ENCODE assay signal across 9 cellular contexts in genomic region chr3:120560304-120561250, GRCh38. TPM values are rescaled to one million over a fixed set of nuclear protein-coding genes. Genes with fewer than 3 reads are reported as not detected.
DNase-seq lines count a peak whose midpoint lies in the region; ATAC-seq and TF ChIP-seq lines count a peak whose summit lies in the region.
"Had no signal": no experiment of that assay in that cellular context is flagged by ENCODE, and none has a peak within 500 bp of the region (broad histone marks: within the 10 kb centered on the region; RNA-seq: fewer than 3 reads in every experiment).

No MANE protein-coding gene starts in this region.

- H3K27ac ChIP-seq in ACC112 (ENCODE audit: low read depth, low read length) (peak overlapping the region; percentile 46), HCT116 (ENCODE audit: low read depth, low read length) (peak overlapping the region; percentile 24; the same call in 1 of the 2 replicates), mesenchymal stem cell (ENCODE audit: low read length, poor library complexity, severe bottlenecking) (no peak overlapping the region), PC-9 (no peak overlapping the region)

- H3K4me1 Mint-ChIP-seq in brain, result peaks cover 48% of the 10 kb centered on the region

- H3K27ac Mint-ChIP-seq in brain, result peak overlapping the region; percentile 46 to 97 (median 82)

- peaks cover 0 to 3% (median 0%) of the 10 kb centered on the region in 5 experiments for H3K9me3 Mint-ChIP-seq in brain
- H3K9me3 Mint-ChIP-seq: activated naive CD4-positive, alpha-beta T cell treated with anti-CD3 and anti-CD28 coated beads, Interleukin-2, amount 50 U/mL, for 24 hours had no signal

- H3K36me3 Mint-ChIP-seq in brain, result no peaks in the 10 kb centered on the region
- H3K36me3 Mint-ChIP-seq: activated naive CD4-positive, alpha-beta T cell treated with anti-CD3 and anti-CD28 coated beads, Interleukin-2, amount 50 U/mL, for 24 hours had no signal

- H2BK15ac ChIP-seq in mesenchymal stem cell (ENCODE audit: low read depth, poor library complexity, severe bottlenecking), result no peak overlapping the region

- no peak for ATAC-seq in HCT116

- H2AK5ac ChIP-seq in mesenchymal stem cell (ENCODE audit: low read length, severe bottlenecking), result no peak overlapping the region

- intact Hi-C loops in HCT116 (cut with micrococcal nuclease), result loop anchor here (1.0 kb wide), 3 partner anchors 235 to 969 kb away; no protein-coding TSS in a partner anchor
- intact Hi-C loops in PC-9 (cut with micrococcal nuclease; ENCODE audit: unreplicated experiment), result loop anchor here (1.0 to 10.0 kb wide), 3 partner anchors 235 to 964 kb away; no protein-coding TSS in a partner anchor

- H3K4me2 ChIP-seq in HCT116 (ENCODE audit: low read length) (peak overlapping the region; percentile 72), mesenchymal stem cell (ENCODE audit: low read length, poor library complexity, severe bottlenecking) (no peak overlapping the region), PC-9 (no peak overlapping the region)

- no peak overlapping the region for H2BK5ac ChIP-seq in mesenchymal stem cell (ENCODE audit: low read depth, low read length, poor library complexity, severe bottlenecking)

- no peaks in the 10 kb centered on the region for H3K9me2 ChIP-seq in HCT116 (ENCODE audit: insufficient read depth)
- no peaks in the 10 kb centered on the region for H3K9me2 ChIP-seq in PC-9 (ENCODE audit: insufficient read depth)

- H3K9me3 ChIP-seq in HCT116 (ENCODE audit: control insufficient read depth in 1 of 2, insufficient read depth in 1 of 2, low read depth in 1 of 2, low read length in 2 of 2) (no peaks in the 10 kb centered on the region), mesenchymal stem cell (ENCODE audit: control insufficient read depth, low read length) (no peaks in the 10 kb centered on the region), PC-9 (ENCODE audit: insufficient read depth, low read depth) (no peaks in the 10 kb centered on the region)

- TF ChIP-seq RAD21 in HCT116 (IDR thresholded peaks at IDR 0.05; ENCODE audit: low read depth), result no peak

- H3K36me3 ChIP-seq in ACC112 (ENCODE audit: insufficient read depth, low read length) (no peaks in the 10 kb centered on the region), HCT116 (ENCODE audit: control insufficient read depth in 1 of 2, insufficient read depth in 2 of 2, low read length in 2 of 2) (no peaks in the 10 kb centered on the region), mesenchymal stem cell (ENCODE audit: control insufficient read depth in 1 of 2, insufficient read depth in 2 of 2, low read depth in 1 of 2, low read length in 2 of 2) (no peaks in the 10 kb centered on the region), PC-9 (ENCODE audit: low read depth) (no peaks in the 10 kb centered on the region)

- H4K20me1 ChIP-seq in HCT116 (ENCODE audit: insufficient read depth) (no peaks in the 10 kb centered on the region), PC-9 (ENCODE audit: insufficient read depth) (no peaks in the 10 kb centered on the region)

- H3K18ac ChIP-seq in mesenchymal stem cell (ENCODE audit: low read depth in 1 of 2, low read length in 2 of 2), result peak overlapping the region in 1 of 2 experiments; percentile 63

- H3K27me3 Mint-ChIP-seq in brain, result no peaks in the 10 kb centered on the region

- DNase-seq in HCT116 (ENCODE audit: low read depth, low spot score), result no peak
- no peak for DNase-seq in mesenchymal stem cell
- no peak for DNase-seq in PC-9
- no peak for DNase-seq in foreskin fibroblast
- no peak for DNase-seq in NCI-H2171 treated with DMSO at 0.1 percent for 48 hours (lab: John Stamatoyannopoulos, UW)
- DNase-seq in central memory CD4-positive, alpha-beta T cell, result no peak

- 77% methylated on average over 7 of the region's 12 CpGs for WGBS in mesenchymal stem cell

- TF ChIP-seq POLR2A in HCT116 (IDR thresholded peaks at IDR 0.05; ENCODE audit: borderline replicate concordance, extremely low read depth, insufficient read depth, insufficient read length), result no peak

- H3K4ac ChIP-seq in mesenchymal stem cell (ENCODE audit: low read depth in 1 of 2, low read length in 2 of 2), result peak overlapping the region in 1 of 2 experiments; percentile 32

- CTCF ChIA-PET in HCT116 (lab: Charles Lee) (interaction anchor here (0.6 to 5.9 kb wide), 9 partner anchors 35 to 316 kb away, joined by 3 to 157 read pairs (median 3); partner anchors contain the start of gene NDUFB4), PC-9 (lab: Charles Lee) (interaction anchor here (0.6 to 2.4 kb wide), 4 partner anchors 143 to 1376 kb away, joined by 3 to 29 read pairs (median 8); no protein-coding TSS in a partner anchor)

- H4K8ac ChIP-seq in mesenchymal stem cell (ENCODE audit: low read length), result peak overlapping the region; percentile 93

- H3K4me3 ChIP-seq in ACC112 (ENCODE audit: low read depth, low read length), result peak overlapping the region; percentile 34; the same call in 1 of the 2 replicates
- H3K4me3 ChIP-seq in HCT116 (replicated peaks in 1 of 2; ENCODE audit: low read depth in 1 of 2, low read length in 2 of 2), result no peak overlapping the region
- H3K4me3 ChIP-seq in mesenchymal stem cell (ENCODE audit: insufficient read depth in 1 of 2, low read depth in 1 of 2, low read length in 2 of 2), result no peak overlapping the region
- no peak overlapping the region for H3K4me3 ChIP-seq in PC-9
- H3K4me3 ChIP-seq in foreskin fibroblast (ENCODE audit: low read depth in 1 of 2, low read length in 2 of 2), result no peak overlapping the region

- no peak for TF ChIP-seq CTCF in HCT116 (IDR thresholded peaks at IDR 0.05 in 2 of 3, conservative IDR thresholded peaks at IDR 0.05 in 1 of 3; ENCODE audit: borderline replicate concordance in 1 of 3, insufficient read depth in 1 of 3, low read depth in 2 of 3, low read length in 2 of 3)
- no peak for TF ChIP-seq CTCF in brain (conservative IDR thresholded peaks at IDR 0.05)
- TF ChIP-seq CTCF in PC-9 (conservative IDR thresholded peaks at IDR 0.05), result no peak
- no peak for TF ChIP-seq CTCF in foreskin fibroblast (IDR thresholded peaks at IDR 0.05; ENCODE audit: low read depth, low read length)

- no peak overlapping the region for H4K91ac ChIP-seq in mesenchymal stem cell (ENCODE audit: low read length)

- H3K79me2 ChIP-seq in ACC112 (ENCODE audit: control insufficient read depth, insufficient read depth, low read length, unreplicated experiment) (no peaks in the 10 kb centered on the region), HCT116 (ENCODE audit: insufficient read depth, low read length) (no peaks in the 10 kb centered on the region), PC-9 (ENCODE audit: low read depth) (no peaks in the 10 kb centered on the region)

- peak overlapping the region in 1 of 2 experiments; percentile 50 for H2BK12ac ChIP-seq in mesenchymal stem cell (ENCODE audit: low read length in 2 of 2)

- POLR2A ChIA-PET in HCT116 (lab: Charles Lee), result interaction anchor here (0.7 kb wide), 1 partner anchor 143 kb away, joined by 4 read pairs; no protein-coding TSS in a partner anchor
- POLR2A ChIA-PET in PC-9 (lab: Charles Lee; ENCODE audit: unreplicated experiment), result interaction anchor here (0.7 kb wide), 1 partner anchor 48 kb away, joined by 3 read pairs; no protein-coding TSS in a partner anchor

- no peak overlapping the region for H3K23ac ChIP-seq in mesenchymal stem cell (ENCODE audit: low read length in 2 of 2)

- peak overlapping the region; percentile 67; the same call in 1 of the 2 replicates for H3K9ac ChIP-seq in HCT116 (ENCODE audit: low read length)
- peak overlapping the region; percentile 98 for H3K9ac ChIP-seq in mesenchymal stem cell (ENCODE audit: low read length)

- peak overlapping the region; percentile 33 for H2AFZ ChIP-seq in ACC112 (ENCODE audit: low read length, unreplicated experiment)
- peak overlapping the region; percentile 97 for H2AFZ ChIP-seq in HCT116 (ENCODE audit: low read depth, low read length, poor library complexity, severe bottlenecking)
- no peak overlapping the region for H2AFZ ChIP-seq in mesenchymal stem cell (ENCODE audit: low read depth, low read length)
- H2AFZ ChIP-seq in PC-9, result no peak overlapping the region

- H3K27me3 ChIP-seq in ACC112 (ENCODE audit: insufficient read depth, low read length) (no peaks in the 10 kb centered on the region), HCT116 (ENCODE audit: insufficient read depth, low read length) (no peaks in the 10 kb centered on the region), mesenchymal stem cell (ENCODE audit: control insufficient read depth in 1 of 2, insufficient read depth in 1 of 2, low read length in 2 of 2) (no peaks in the 10 kb centered on the region), PC-9 (ENCODE audit: insufficient read depth, low read depth) (no peaks in the 10 kb centered on the region)

- no peak overlapping the region for H2BK120ac ChIP-seq in mesenchymal stem cell (ENCODE audit: low read depth, low read length)

- peak overlapping the region in 4 of 5 experiments; percentile 28 to 80 (median 54) for H3K4me3 Mint-ChIP-seq in brain

- peaks cover 2% of the 10 kb centered on the region for H3K79me1 ChIP-seq in mesenchymal stem cell (replicated peaks; ENCODE audit: low read length, poor library complexity, severe bottlenecking)

- H3F3A ChIP-seq in PC-9 (ENCODE audit: insufficient read depth, low read depth), result no peaks in the 10 kb centered on the region

- no peak overlapping the region for H3K14ac ChIP-seq in mesenchymal stem cell (ENCODE audit: low read length in 2 of 2)

- RAD21 ChIA-PET in HCT116 (lab: Charles Lee; ENCODE audit: low non-redundant PET in 1 of 2, low total read pairs in 2 of 2, uncharacterized antibody in 2 of 2, unreplicated experiment in 2 of 2), result interaction anchor here in 1 of 2 experiments (0.6 to 0.7 kb wide), 2 partner anchors 28 to 968 kb away, joined by 3 read pairs; no protein-coding TSS in a partner anchor

- H3K4me1 ChIP-seq in ACC112 (ENCODE audit: control insufficient read depth, insufficient read depth, low read length, unreplicated experiment), result peaks cover 33% of the 10 kb centered on the region
- H3K4me1 ChIP-seq in HCT116 (ENCODE audit: control insufficient read depth in 1 of 2, insufficient read depth in 2 of 2, low read length in 2 of 2), result peaks cover 15 to 35% of the 10 kb centered on the region in 2 experiments
- H3K4me1 ChIP-seq in mesenchymal stem cell (ENCODE audit: control insufficient read depth, insufficient read depth, low read depth, low read length), result peaks cover 8% of the 10 kb centered on the region
- peaks cover 15% of the 10 kb centered on the region for H3K4me1 ChIP-seq in PC-9 (replicated peaks; ENCODE audit: insufficient read depth)

- BruUV-seq in HCT116 (replicated peaks; lab: Mats Ljungman, UMichigan) (no TSS peak), PC-9 (replicated peaks; lab: Mats Ljungman, UMichigan) (no TSS peak)

TF ChIP-seq in HCT116, 20 proteins besides CTCF, POLR2A, EP300 and RAD21 (continues in another document):
- TF ChIP-seq CEBPB (IDR thresholded peaks at IDR 0.05; ENCODE audit: low read depth) (no peak), EZH2 (IDR thresholded peaks at IDR 0.05) (no peak)

RNA-seq across cellular contexts. Expression of gene NDUFB4, which starts 35.6 kb away (rescaled TPM):
- 161 TPM for total RNA-seq in HCT116 (2021; ENCODE audit: unreplicated experiment)
- polyA plus RNA-seq in HCT116 (2012), result 201 and 229 TPM in 2 replicates
- 350 TPM for polyA plus RNA-seq in brain (ENCODE audit: insufficient read depth, low read depth, low replicate concordance)
- 376 TPM for polyA plus RNA-seq in mesenchymal stem cell (2013, experiment 1 of 2)
- 362 TPM for polyA plus RNA-seq in mesenchymal stem cell (2013, experiment 2 of 2)
- 152 and 217 TPM in 2 replicates for total RNA-seq in PC-9 (2021)

Comparison
In these comparisons a context has a peak if more than half of its experiments do, and no peak if none do; other contexts are left out.
1. H2AFZ ChIP-seq: peak in ACC112 (single experiment) and HCT116 (single experiment); none in mesenchymal stem cell (single experiment) and PC-9 (single experiment).
2. H3K27ac ChIP-seq: peak in ACC112 (single experiment) and HCT116 (single experiment); none in mesenchymal stem cell (single experiment) and PC-9 (single experiment).